ENCODE assay signal across 8 cellular contexts in genomic region chr7:87152897-87153641, GRCh38. TPM values are rescaled to one million over a fixed set of nuclear protein-coding genes. Genes with fewer than 3 reads are reported as not detected.
DNase-seq lines count a peak whose midpoint lies in the region; TF ChIP-seq lines count a peak whose summit lies in the region.

No MANE protein-coding gene starts in this region.

- H3K4me3 ChIP-seq in CD4-positive, alpha-beta memory T cell (ENCODE audit: low read length in 2 of 2), result peak overlapping the region; percentile 82 to 99

- no peaks in the 10 kb centered on the region for H3K36me3 ChIP-seq in CD4-positive, alpha-beta memory T cell (ENCODE audit: insufficient read depth, low read length)

- H3K27me3 ChIP-seq in CD4-positive, alpha-beta memory T cell (ENCODE audit: insufficient read depth, low read length), result no peaks in the 10 kb centered on the region

- H3K27ac ChIP-seq in CD4-positive, alpha-beta memory T cell (ENCODE audit: low read depth, low read length), result peak overlapping the region; percentile 82
- H3K27ac ChIP-seq in caudate nucleus (ENCODE audit: low read depth, low read length), result peak overlapping the region; percentile 97

- peaks cover 35 to 59% (median 49%) of the 10 kb centered on the region in 4 donors for H3K4me1 Mint-ChIP-seq in CD4-positive, alpha-beta memory T cell
- peaks cover 32% of the 10 kb centered on the region for H3K4me1 Mint-ChIP-seq in T-helper 2 cell treated with Interferon-gamma antibody and Interleukin-4, amounts not matched to agents 5 μg/mL and 100 μg/mL, for 36 hours (ENCODE audit: low read depth)

- POLR2A ChIA-PET in CD4-positive, alpha-beta memory T cell (lab: Charles Lee; ENCODE audit: partially characterized antibody), result interaction anchor here (0.6 to 9.4 kb wide), 28 partner anchors 11 to 722 kb away, joined by 3 to 189 read pairs (median 4); partner anchors contain the start of genes CROT, ELAPOR2 and TMEM243

- peaks cover 55% of the 10 kb centered on the region for H3K4me1 ChIP-seq in CD4-positive, alpha-beta memory T cell (ENCODE audit: insufficient read depth, low read length)

- TF ChIP-seq CTCF in GM20000 (IDR thresholded peaks at IDR 0.05; ENCODE audit: extremely low read depth, missing control alignments), result no peak

- H3K4me3 Mint-ChIP-seq in CD4-positive, alpha-beta memory T cell, result peak overlapping the region; percentile 91 to 99 (median 95)
- H3K4me3 Mint-ChIP-seq in T-helper 2 cell treated with Interferon-gamma antibody and Interleukin-4, amounts not matched to agents 5 μg/mL and 100 μg/mL, for 36 hours, result peak overlapping the region; percentile 98

- no peaks in the 10 kb centered on the region for H3K27me3 Mint-ChIP-seq in CD4-positive, alpha-beta memory T cell
- H3K27me3 Mint-ChIP-seq in T-helper 2 cell treated with Interferon-gamma antibody and Interleukin-4, amounts not matched to agents 5 μg/mL and 100 μg/mL, for 36 hours (ENCODE audit: low read depth), result no peaks in the 10 kb centered on the region

- H3K27ac Mint-ChIP-seq in CD4-positive, alpha-beta memory T cell, result peak overlapping the region; percentile 95 to 99 (median 97)
- peak overlapping the region; percentile 99 for H3K27ac Mint-ChIP-seq in T-helper 2 cell treated with Interferon-gamma antibody and Interleukin-4, amounts not matched to agents 5 μg/mL and 100 μg/mL, for 36 hours

- CTCF ChIA-PET in CD4-positive, alpha-beta memory T cell (lab: Charles Lee; ENCODE audit: partially characterized antibody), result interaction anchor here (0.7 to 6.7 kb wide), 15 partner anchors 9 to 720 kb away, joined by 3 to 101 read pairs (median 4); partner anchors contain the start of gene TMEM243

- intact Hi-C loops in CD4-positive, alpha-beta memory T cell (cut with micrococcal nuclease), result loop anchor here (1.0 to 2.0 kb wide), 8 partner anchors 18 to 723 kb away; partner anchors contain the start of genes CROT, DBF4, ELAPOR2 and SLC25A40

- no peaks in the 10 kb centered on the region for H3K9me3 ChIP-seq in CD4-positive, alpha-beta memory T cell (ENCODE audit: control insufficient read depth in 1 of 2, low read length in 2 of 2)

- H3K36me3 Mint-ChIP-seq in CD4-positive, alpha-beta memory T cell, result peaks cover 0 to 13% of the 10 kb centered on the region in 2 donors
- peaks cover 29% of the 10 kb centered on the region for H3K36me3 Mint-ChIP-seq in T-helper 2 cell treated with Interferon-gamma antibody and Interleukin-4, amounts not matched to agents 5 μg/mL and 100 μg/mL, for 36 hours (ENCODE audit: low read depth)

- H3K9me3 Mint-ChIP-seq in CD4-positive, alpha-beta memory T cell, result no peaks in the 10 kb centered on the region
- H3K9me3 Mint-ChIP-seq in T-helper 2 cell treated with Interferon-gamma antibody and Interleukin-4, amounts not matched to agents 5 μg/mL and 100 μg/mL, for 36 hours, result no peaks in the 10 kb centered on the region

- peak in 2 of 5 donors; percentile 32 to 36 for DNase-seq in CD4-positive, alpha-beta memory T cell
- DNase-seq in GM20000 (ENCODE audit: low spot score) (peak; percentile 49), HPDE6-E6E7 (ENCODE audit: extremely low spot score) (peak; percentile 15), caudate nucleus (lab: John Stamatoyannopoulos, UW) (peak in 17 of 61 donors; percentile 1 to 55 (median 28)), kidney tubule cell (ENCODE audit: low spot score) (peak; percentile 38), GOT3 (lab: John Stamatoyannopoulos, UW) (no peak)
- DNase-seq in T-helper 2 cell treated with Interferon-gamma antibody and Interleukin-4, amounts not matched to agents 5 μg/mL and 100 μg/mL, for 36 hours (ENCODE audit: low spot score), result peak; percentile 43
- DNase-seq in stimulated activated CD4-positive, alpha-beta T cell treated with anti-CD3 and anti-CD28 coated beads, Interleukin-15, amount 100 ng/mL, for 1 hour (ENCODE audit: low read depth in 1 of 2, low spot score in 1 of 2), result peak; percentile 1 to 4

RNA-seq across cellular contexts. Expression of gene DMTF1, which starts 0.8 kb away (rescaled TPM):
- 100 to 1,000 TPM; 173 to 183 TPM for total RNA-seq in CD4-positive, alpha-beta memory T cell
- 10 to 100 TPM; 13.2 to 28.5 TPM for polyA plus RNA-seq in CD4-positive, alpha-beta memory T cell
